Comparison of ENCODE assay signal across 29 cellular contexts in genomic region chr1:79398501-79398900, GRCh38.
"Had no signal": no experiment of that assay in that cellular context is flagged by ENCODE, and none has a peak within 500 bp of the region (broad histone marks: within the 10 kb centered on the region; RNA-seq: fewer than 3 reads in every experiment).

No MANE protein-coding gene starts in this region.

- DNase-seq: activated CD4-positive, alpha-beta memory T cell treated with anti-CD3 and anti-CD28 coated beads for 36 hours; activated CD4-positive, alpha-beta T cell treated with anti-CD3 and anti-CD28 coated beads for 36 hours; activated CD4-positive, alpha-beta T cell treated with anti-CD3 and anti-CD28 coated beads, Interleukin-2, amount 10 ng/mL, durations not matched to agents 24 days and 14 days; activated CD4-positive, CD25-positive, alpha-beta regulatory T cell; activated CD4-positive, CD25-positive, alpha-beta regulatory T cell treated with anti-CD3 and anti-CD28 coated beads, Interleukin-2, amount 50 U/mL, for 72 hours; activated CD8-positive, alpha-beta memory T cell treated with anti-CD3 and anti-CD28 coated beads, Interleukin-2, amount 10 ng/mL, durations not matched to agents 7 days and 5 days; activated CD8-positive, alpha-beta memory T cell treated with anti-CD3 and anti-CD28 coated beads, Interleukin-2, amount 50 U/mL, for 4 hours; activated CD8-positive, alpha-beta T cell treated with anti-CD3 and anti-CD28 coated beads, Interleukin-2, amount 10 ng/mL, durations not matched to agents 7 days and 5 days; activated effector memory CD4-positive, alpha-beta T cell treated with anti-CD3 and anti-CD28 coated beads, Interleukin-2, amount 50 U/mL, for 16 hours; activated naive CD4-positive, alpha-beta T cell treated with anti-CD3 and anti-CD28 coated beads for 36 hours; activated naive CD8-positive, alpha-beta T cell treated with anti-CD3 and anti-CD28 coated beads for 36 hours; activated naive CD8-positive, alpha-beta T cell treated with anti-CD3 and anti-CD28 coated beads, Interleukin-2, amount 50 U/mL, for 24 hours; activated T-cell treated with anti-CD3 and anti-CD28 coated beads, Interleukin-2, amount 50 U/mL, for 1 hour; activated T-cell treated with anti-CD3 and anti-CD28 coated beads, Interleukin-2, amount 50 U/mL, for 48 hours; adrenal gland; amygdala; aorta; body of pancreas; caudate nucleus; cortex of kidney; dermis blood vessel endothelial cell; effector CD4-positive, alpha-beta T cell; effector memory CD8-positive, alpha-beta T cell; erythroblast; foreskin melanocyte; heart right ventricle had no signal

- H3K9me3 ChIP-seq: adrenal gland, body of pancreas, esophagus muscularis mucosa, gastroesophageal sphincter had no signal

- H3K4me3 ChIP-seq: adrenal gland, body of pancreas, esophagus muscularis mucosa, gastroesophageal sphincter, heart right ventricle, hepatocyte had no signal

- H3K36me3 ChIP-seq: adrenal gland, esophagus muscularis mucosa, gastroesophageal sphincter, heart right ventricle had no signal

- H3K4me1 ChIP-seq: adrenal gland, body of pancreas, esophagus muscularis mucosa, gastroesophageal sphincter, heart right ventricle had no signal

- ATAC-seq: activated CD4-positive, alpha-beta T cell treated with anti-CD3 and anti-CD28 coated beads for 36 hours; activated CD8-positive, alpha-beta memory T cell treated with anti-CD3 and anti-CD28 coated beads, Interleukin-2, amount 10 ng/mL, durations not matched to agents 7 days and 5 days; activated CD8-positive, alpha-beta T cell treated with anti-CD3 and anti-CD28 coated beads, Interleukin-2, amount 10 ng/mL, durations not matched to agents 7 days and 5 days; activated naive CD8-positive, alpha-beta T cell treated with anti-CD3 and anti-CD28 coated beads, Interleukin-2, amount 50 U/mL, for 24 hours; body of pancreas; effector memory CD8-positive, alpha-beta T cell; gastroesophageal sphincter; heart right ventricle had no signal

- H3K27ac ChIP-seq: adrenal gland, body of pancreas, esophagus muscularis mucosa, gastroesophageal sphincter, heart right ventricle, hepatocyte had no signal
